20 cellular contexts compared by ENCODE assay signal in the genomic region with DNA sequence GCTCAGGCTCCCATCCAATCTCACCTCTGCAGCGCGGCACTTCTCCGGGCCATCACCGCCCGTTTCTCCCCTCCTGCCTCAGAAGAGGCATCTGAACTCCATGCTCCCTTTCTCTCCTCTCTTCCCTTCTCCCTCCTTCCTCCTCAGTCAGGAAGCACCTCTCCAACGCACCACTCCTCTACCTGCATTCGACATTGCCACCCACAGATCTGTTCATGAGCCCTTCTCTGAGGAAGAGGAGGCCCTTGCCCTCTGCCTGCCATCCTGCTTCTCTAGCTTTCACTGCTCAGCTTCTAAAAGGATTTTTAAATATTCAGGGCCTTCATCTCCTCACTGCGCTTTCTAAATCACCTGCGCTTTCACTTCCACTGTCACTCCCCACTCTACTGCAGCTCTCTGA.
"Had no signal": no experiment of that assay in that cellular context is flagged by ENCODE, and none has a peak within 500 bp of the region (broad histone marks: within the 10 kb centered on the region; RNA-seq: fewer than 3 reads in every experiment).

No MANE protein-coding gene starts in this region.

- H3K27ac ChIP-seq: ascending aorta, epithelial cell of prostate, lower lobe of right lung, right atrium auricular region, suprapubic skin, transverse colon, uterus had no signal

- H3K4me3 ChIP-seq: ascending aorta, lower lobe of right lung, right atrium auricular region, suprapubic skin, transverse colon, uterus had no signal

- H3K9me3 Mint-ChIP-seq: dendritic cell treated with granulocyte-macrophage colony-stimulating factor and Interleukin-4, amounts not matched to agents 40 ng/mL and 50 ng/mL, for 4 days; nephron; stimulated activated naive CD8-positive, alpha-beta T cell treated with anti-CD3 and anti-CD28 coated beads, Interleukin-15, Interleukin-2, amounts not matched to agents 100 ng/mL and 50 ng/mL, for 24 hours had no signal

- H3K27me3 ChIP-seq: ascending aorta, right atrium auricular region, suprapubic skin, transverse colon, uterus had no signal

- H3K9me3 ChIP-seq: ascending aorta, lower lobe of right lung, right atrium auricular region, suprapubic skin, transverse colon, uterus had no signal

- ATAC-seq: left colon, lower lobe of right lung had no signal

- H3K4me1 ChIP-seq: ascending aorta, lower lobe of right lung, right atrium auricular region, transverse colon, uterus had no signal

- H3K36me3 ChIP-seq: uterus had no signal

- H3K27ac Mint-ChIP-seq: dendritic cell treated with granulocyte-macrophage colony-stimulating factor and Interleukin-4, amounts not matched to agents 40 ng/mL and 50 ng/mL, for 4 days; nephron; stimulated activated naive CD8-positive, alpha-beta T cell treated with anti-CD3 and anti-CD28 coated beads, Interleukin-15, Interleukin-2, amounts not matched to agents 100 ng/mL and 50 ng/mL, for 24 hours had no signal

- H3K4me3 Mint-ChIP-seq: dendritic cell treated with granulocyte-macrophage colony-stimulating factor and Interleukin-4, amounts not matched to agents 40 ng/mL and 50 ng/mL, for 4 days; nephron; stimulated activated naive CD8-positive, alpha-beta T cell treated with anti-CD3 and anti-CD28 coated beads, Interleukin-15, Interleukin-2, amounts not matched to agents 100 ng/mL and 50 ng/mL, for 24 hours had no signal

- H3K4me1 Mint-ChIP-seq: nephron had no signal

- H3K27me3 Mint-ChIP-seq: dendritic cell treated with granulocyte-macrophage colony-stimulating factor and Interleukin-4, amounts not matched to agents 40 ng/mL and 50 ng/mL, for 4 days; stimulated activated naive CD8-positive, alpha-beta T cell treated with anti-CD3 and anti-CD28 coated beads, Interleukin-15, Interleukin-2, amounts not matched to agents 100 ng/mL and 50 ng/mL, for 24 hours had no signal

- DNase-seq: activated CD4-positive, alpha-beta T cell treated with anti-CD3 and anti-CD28 coated beads, Interleukin-2, amount 50 U/mL, for 4 hours; activated naive CD4-positive, alpha-beta T cell treated with Interleukin-2 at 50 U/mL for 16 hours; effector memory CD4-positive, alpha-beta T cell; foreskin fibroblast; hypothalamus; islet precursor cell; left colon; lower lobe of right lung; posterior cingulate gyrus; stimulated activated CD4-positive, alpha-beta T cell treated with anti-CD3 and anti-CD28 coated beads, Interleukin-12 subunit alpha, Interleukin-12 subunit beta, amount 100 ng/mL, for 4 hours; stimulated activated CD4-positive, alpha-beta T cell treated with anti-CD3 and anti-CD28 coated beads, Interleukin-1b, Interleukin-23, amount 100 ng/mL, for 48 hours; transverse colon; uterus had no signal
